In genomic region chr15:89799011-89799924, GRCh38 we compare ENCODE assay signal across 33 cellular contexts. TPM values are rescaled to one million over a fixed set of nuclear protein-coding genes. Genes with fewer than 3 reads are reported as not detected.
A peak's percentile ranks its signal among the peaks of the same experiment; 100 is the strongest.
DNase-seq lines count a peak whose midpoint lies in the region; ATAC-seq, FAIRE-seq and TF ChIP-seq lines count a peak whose summit lies in the region.
"Had no signal": no experiment of that assay in that cellular context is flagged by ENCODE, and none has a peak within 500 bp of the region (broad histone marks: within the 10 kb centered on the region; RNA-seq: fewer than 3 reads in every experiment).

No MANE protein-coding gene starts in this region.

- H3K9me3 ChIP-seq in HepG2 (ENCODE audit: low read length) (no peaks in the 10 kb centered on the region), right lobe of liver (no peaks in the 10 kb centered on the region)
- H3K9me3 ChIP-seq: gastrocnemius medialis, left lung, ovary, thoracic aorta, uterus had no signal

- H3K27me3 Mint-ChIP-seq in dendritic cell treated with granulocyte-macrophage colony-stimulating factor and Interleukin-4, amounts not matched to agents 40 ng/mL and 50 ng/mL, for 4 days: no peaks in the 10 kb centered on the region
- H3K27me3 Mint-ChIP-seq in type B pancreatic cell (peaks cover 6% of the 10 kb centered on the region), mesothelial cell of epicardium (ENCODE audit: low read depth) (no peaks in the 10 kb centered on the region)
- H3K27me3 Mint-ChIP-seq: stimulated activated naive CD8-positive, alpha-beta T cell treated with anti-CD3 and anti-CD28 coated beads, Interleukin-15, Interleukin-2, amounts not matched to agents 100 ng/mL and 50 ng/mL, for 24 hours had no signal

- H3K9me3 Mint-ChIP-seq in dendritic cell treated with granulocyte-macrophage colony-stimulating factor and Interleukin-4, amounts not matched to agents 40 ng/mL and 50 ng/mL, for 4 days: no peaks in the 10 kb centered on the region
- H3K9me3 Mint-ChIP-seq in type B pancreatic cell: no peaks in the 10 kb centered on the region
- peaks cover 3% of the 10 kb centered on the region for H3K9me3 Mint-ChIP-seq in mesothelial cell of epicardium
- H3K9me3 Mint-ChIP-seq: activated T-cell treated with anti-CD3 and anti-CD28 coated beads, Interleukin-2, amount 50 U/mL, for 4 hours; natural killer cell; WTC11 had no signal

- H3K36me3 ChIP-seq in HepG2 (replicated peaks in 1 of 2; ENCODE audit: control insufficient read depth in 1 of 2, insufficient read depth in 2 of 2, low read length in 2 of 2) (peaks cover 49 to 77% of the 10 kb centered on the region in 2 experiments), right lobe of liver (peaks cover 0 to 77% (median 42%) of the 10 kb centered on the region in 4 donors)
- H3K36me3 ChIP-seq: gastrocnemius medialis, ovary, thoracic aorta, uterus had no signal

- no peak for ATAC-seq in HepG2
- no peak for ATAC-seq in right lobe of liver
- no peak for ATAC-seq in GM21360 (IDR thresholded peaks at IDR 0.05; ENCODE audit: unreplicated experiment)
- ATAC-seq: activated CD8-positive, alpha-beta memory T cell treated with anti-CD3 and anti-CD28 coated beads, Interleukin-2, amount 10 ng/mL, durations not matched to agents 7 days and 5 days; activated T-cell treated with anti-CD3 and anti-CD28 coated beads, Interleukin-2, amount 50 U/mL, for 4 hours; CD8-positive, alpha-beta T cell; gastrocnemius medialis; K562; left lung; natural killer cell; WTC11 had no signal

- no TSS peak for BruUV-seq in HepG2 (replicated peaks; lab: Mats Ljungman, UMichigan)

- no peak for DNase-seq in HepG2 (ENCODE audit: low spot score)
- no peak for DNase-seq in right lobe of liver
- DNase-seq in myocyte (ENCODE audit: low read depth): peak; percentile 93
- DNase-seq in type B pancreatic cell (ENCODE audit: extremely low spot score, unreplicated experiment): no peak
- DNase-seq in Ammon's horn (ENCODE audit: low spot score): no peak
- DNase-seq in mesothelial cell of epicardium (ENCODE audit: low spot score in 2 of 2, unreplicated experiment in 2 of 2): no peak
- DNase-seq: activated CD8-positive, alpha-beta memory T cell treated with anti-CD3 and anti-CD28 coated beads, Interleukin-2, amount 10 ng/mL, durations not matched to agents 7 days and 5 days; activated gamma-delta T cell treated with Interleukin-2 at 50 U/mL for 16 hours; activated T-cell treated with anti-CD3 and anti-CD28 coated beads, Interleukin-2, amount 50 U/mL, for 4 hours; AML-193; CD8-positive, alpha-beta T cell; dorsolateral prefrontal cortex; gastrocnemius medialis; hippocampal formation; natural killer cell; NCI-H1105; NCI-H1930; NCI-H2171 treated with DMSO at 0.1 percent for 48 hours; NCI-H510A; ovary; uterus had no signal

- WGBS in HepG2 (ENCODE audit: low lambda C conversion rate): 97% methylated on average over 13 of the region's 20 CpGs
- WGBS in right lobe of liver (ENCODE audit: insufficient coverage, low coverage, low lambda C conversion rate, missing lambda C conversion rate): 84% methylated on average over 7 of the region's 20 CpGs

- H3K4me1 ChIP-seq in HepG2 (ENCODE audit: insufficient read depth, low read length): peaks cover 20% of the 10 kb centered on the region
- H3K4me1 ChIP-seq in right lobe of liver: peaks cover 0 to 33% (median 9%) of the 10 kb centered on the region in 4 donors
- H3K4me1 ChIP-seq: uterus had no signal

- H3K27ac Mint-ChIP-seq in dendritic cell treated with granulocyte-macrophage colony-stimulating factor and Interleukin-4, amounts not matched to agents 40 ng/mL and 50 ng/mL, for 4 days: peak overlapping the region; percentile 18
- H3K27ac Mint-ChIP-seq in type B pancreatic cell (no peak overlapping the region), mesothelial cell of epicardium (no peak overlapping the region)
- H3K27ac Mint-ChIP-seq: activated CD8-positive, alpha-beta memory T cell treated with anti-CD3 and anti-CD28 coated beads, Interleukin-2, amount 10 ng/mL, durations not matched to agents 7 days and 5 days; CD8-positive, alpha-beta T cell; natural killer cell; stimulated activated naive CD8-positive, alpha-beta T cell treated with anti-CD3 and anti-CD28 coated beads, Interleukin-15, Interleukin-2, amounts not matched to agents 100 ng/mL and 50 ng/mL, for 24 hours; WTC11 had no signal

- in situ Hi-C loops in HepG2 (cut with HindIII; ENCODE audit: extremely low pct_ligation_motif_present, low pct_unique_long_range_greater_than_20kb): no loop called here

- H3K79me2 ChIP-seq in HepG2 (ENCODE audit: insufficient read depth, low read length): no peaks in the 10 kb centered on the region

- no peaks in the 10 kb centered on the region for H4K20me1 ChIP-seq in HepG2 (ENCODE audit: insufficient read depth, low read length)

- H3K4me3 Mint-ChIP-seq in dendritic cell treated with granulocyte-macrophage colony-stimulating factor and Interleukin-4, amounts not matched to agents 40 ng/mL and 50 ng/mL, for 4 days: no peak overlapping the region
- H3K4me3 Mint-ChIP-seq in type B pancreatic cell (no peak overlapping the region), mesothelial cell of epicardium (no peak overlapping the region)
- H3K4me3 Mint-ChIP-seq: activated CD8-positive, alpha-beta memory T cell treated with anti-CD3 and anti-CD28 coated beads, Interleukin-2, amount 10 ng/mL, durations not matched to agents 7 days and 5 days; activated T-cell treated with anti-CD3 and anti-CD28 coated beads, Interleukin-2, amount 50 U/mL, for 4 hours; CD8-positive, alpha-beta T cell; central memory CD8-positive, alpha-beta T cell; natural killer cell; stimulated activated naive CD8-positive, alpha-beta T cell treated with anti-CD3 and anti-CD28 coated beads, Interleukin-15, Interleukin-2, amounts not matched to agents 100 ng/mL and 50 ng/mL, for 24 hours; WTC11 had no signal

- intact Hi-C loops in HepG2 (cut with micrococcal nuclease; ENCODE audit: unreplicated experiment) (no loop called here), right lobe of liver (cut with DNase I) (no loop called here)
- intact Hi-C loops in dendritic cell treated with granulocyte-macrophage colony-stimulating factor and Interleukin-4, amounts not matched to agents 40 ng/mL and 50 ng/mL, for 4 days (cut with micrococcal nuclease): no loop called here

- peaks cover 73% of the 10 kb centered on the region for H3K4me1 Mint-ChIP-seq in dendritic cell treated with granulocyte-macrophage colony-stimulating factor and Interleukin-4, amounts not matched to agents 40 ng/mL and 50 ng/mL, for 4 days (ENCODE audit: low read depth)
- peaks cover 12% of the 10 kb centered on the region for H3K4me1 Mint-ChIP-seq in type B pancreatic cell (ENCODE audit: unreplicated experiment)
- peaks cover 12% of the 10 kb centered on the region for H3K4me1 Mint-ChIP-seq in mesothelial cell of epicardium
- H3K4me1 Mint-ChIP-seq: activated CD8-positive, alpha-beta memory T cell treated with anti-CD3 and anti-CD28 coated beads, Interleukin-2, amount 10 ng/mL, durations not matched to agents 7 days and 5 days; central memory CD8-positive, alpha-beta T cell; WTC11 had no signal

- TF ChIP-seq CTCF in HepG2 (CRISPR knock-in tag; IDR thresholded peaks at IDR 0.05): no peak
- no peak for TF ChIP-seq CTCF in right lobe of liver (IDR thresholded peaks at IDR 0.05)
- TF ChIP-seq CTCF in type B pancreatic cell (conservative IDR thresholded peaks at IDR 0.05): no peak
- TF ChIP-seq CTCF in mesothelial cell of epicardium (IDR thresholded peaks at IDR 0.05; ENCODE audit: unreplicated experiment): no peak

- peaks cover 100% of the 10 kb centered on the region for H3K36me3 Mint-ChIP-seq in dendritic cell treated with granulocyte-macrophage colony-stimulating factor and Interleukin-4, amounts not matched to agents 40 ng/mL and 50 ng/mL, for 4 days (ENCODE audit: low read depth)
- no peaks in the 10 kb centered on the region for H3K36me3 Mint-ChIP-seq in type B pancreatic cell
- H3K36me3 Mint-ChIP-seq in mesothelial cell of epicardium: peaks cover 1% of the 10 kb centered on the region
- H3K36me3 Mint-ChIP-seq: activated CD8-positive, alpha-beta memory T cell treated with anti-CD3 and anti-CD28 coated beads, Interleukin-2, amount 10 ng/mL, durations not matched to agents 7 days and 5 days; CD8-positive, alpha-beta T cell; natural killer cell; WTC11 had no signal

- no peaks in the 10 kb centered on the region for H3K27me3 ChIP-seq in HepG2 (ENCODE audit: control insufficient read depth in 1 of 2, insufficient read depth in 2 of 2, low read length in 2 of 2)
- H3K27me3 ChIP-seq in right lobe of liver: no peaks in the 10 kb centered on the region
- H3K27me3 ChIP-seq: dorsolateral prefrontal cortex, gastrocnemius medialis, left lung, ovary, uterus had no signal

- H3K4me3 ChIP-seq in HepG2 (replicated peaks in 1 of 3; ENCODE audit: insufficient read depth in 1 of 3, low read depth in 2 of 3, low read length in 3 of 3): no peak overlapping the region
- H3K4me3 ChIP-seq in right lobe of liver: no peak overlapping the region
- H3K4me3 ChIP-seq: dorsolateral prefrontal cortex, gastrocnemius medialis, K562, left lung, ovary, thoracic aorta, uterus had no signal

- H2AFZ ChIP-seq in HepG2 (ENCODE audit: low read length): no peak overlapping the region

- H3K27ac ChIP-seq in HepG2 (ENCODE audit: extremely low read length, insufficient read depth, low read length) (no peak overlapping the region), right lobe of liver (no peak overlapping the region)
- H3K27ac ChIP-seq: dorsolateral prefrontal cortex, gastrocnemius medialis, left lung, ovary, thoracic aorta, uterus had no signal

- FAIRE-seq in HepG2 (lab: Jason Lieb, UNC): no peak
- FAIRE-seq: K562 had no signal

- no peak for TF ChIP-seq EP300 in HepG2 (IDR thresholded peaks at IDR 0.05; ENCODE audit: low read depth in 2 of 2, low read length in 2 of 2)
- no peak for TF ChIP-seq EP300 in HepG2 (CRISPR knock-in tag; IDR thresholded peaks at IDR 0.05; ENCODE audit: borderline replicate concordance)

- CTCF ChIA-PET in HepG2 (lab: Yijun Ruan, JAX; ENCODE audit: low intra/inter-chr PET ratio, low total read pairs): no interaction called here

- POLR2A ChIA-PET in HepG2 (lab: Yijun Ruan, JAX): interaction anchor here (2.0 kb wide), 1 partner anchor 13 kb away, joined by 5 read pairs; no protein-coding TSS in a partner anchor

- H3K4me2 ChIP-seq in HepG2 (ENCODE audit: low read depth, low read length): no peak overlapping the region

- no peak for TF ChIP-seq RAD21 in HepG2 (CRISPR knock-in tag; IDR thresholded peaks at IDR 0.05)

- TF ChIP-seq POLR2A in HepG2 (IDR thresholded peaks at IDR 0.05; ENCODE audit: insufficient read depth in 1 of 2, low read depth in 2 of 2, low read length in 2 of 2) (no peak; a peak in 1 of 4 replicates), right lobe of liver (IDR thresholded peaks at IDR 0.05) (no peak)

- no peak overlapping the region for H3K9ac ChIP-seq in HepG2 (ENCODE audit: insufficient read depth, low read depth, low read length)

RNA-seq across cellular contexts. Expression of gene ANPEP, which starts 15.4 kb away (rescaled TPM):
- total RNA-seq in HepG2 (2016; rRNA removed; fragmentation: Illumina TruSeq; extraction: Trizol): 34.6 and 60.4 TPM in 2 replicates
- total RNA-seq in HepG2 (2016; cell fraction: cytosol; rRNA removed; fragmentation: Illumina TruSeq; extraction: Trizol; ENCODE audit: low read depth): 15.6 and 16.8 TPM in 2 replicates
- total RNA-seq in HepG2 (2016; cell fraction: insoluble cytoplasmic fraction; rRNA removed; fragmentation: Illumina TruSeq; extraction: Trizol): 26.1 and 65.2 TPM in 2 replicates
- total RNA-seq in HepG2 (2016; cell fraction: membrane; rRNA removed; fragmentation: Illumina TruSeq; extraction: Trizol): 26.0 and 27.7 TPM in 2 replicates
- total RNA-seq in HepG2 (2016; cell fraction: nucleus; rRNA removed; fragmentation: Illumina TruSeq; extraction: Trizol): 86.6 and 113 TPM in 2 replicates
- 91.6 and 133 TPM in 2 replicates for polyA plus RNA-seq in HepG2 (2011; rRNA removed)
- 71.6 and 76.1 TPM in 2 replicates for polyA plus RNA-seq in HepG2 (2011; cell fraction: cytosol; rRNA removed)
- 264 and 286 TPM in 2 replicates for polyA plus RNA-seq in HepG2 (2011; cell fraction: nucleus; rRNA removed)
- 157 and 182 TPM in 2 replicates for polyA plus RNA-seq in HepG2 (2012)
- polyA plus RNA-seq in HepG2 (2016; cell fraction: cytosol; fragmentation: Illumina TruSeq; extraction: Trizol; ENCODE audit: low read depth): 14.0 and 14.9 TPM in 2 replicates
- 44.3 and 62.9 TPM in 2 replicates for polyA plus RNA-seq in HepG2 (2016; cell fraction: insoluble cytoplasmic fraction; fragmentation: Illumina TruSeq; extraction: Trizol; ENCODE audit: low read depth)
- 31.7 and 35.7 TPM in 2 replicates for polyA plus RNA-seq in HepG2 (2016; cell fraction: membrane; fragmentation: Illumina TruSeq; extraction: Trizol; ENCODE audit: low read depth)
- 327 and 338 TPM in 2 replicates for polyA plus RNA-seq in HepG2 (2016; cell fraction: nucleus; fragmentation: Illumina TruSeq; extraction: Trizol; ENCODE audit: insufficient read depth, low read depth)
- polyA minus RNA-seq in HepG2 (2011; rRNA and poly(A)+ RNA removed; ENCODE audit: low replicate concordance): 0.07 and 103 TPM in 2 replicates
- polyA minus RNA-seq in HepG2 (2011; cell fraction: cytosol; rRNA and poly(A)+ RNA removed): 60.8 and 79.8 TPM in 2 replicates
- 44.8 and 60.0 TPM in 2 replicates for polyA minus RNA-seq in HepG2 (2011; cell fraction: nucleus; rRNA and poly(A)+ RNA removed)
- total RNA-seq in right lobe of liver: 100 to 1,000 TPM; 204 to 386 (median 363) TPM
- total RNA-seq in myocyte: 6.2 and 6.6 TPM in 2 replicates
- polyA plus RNA-seq in myocyte (2012): 6.8 TPM
- total RNA-seq in type B pancreatic cell (ENCODE audit: low replicate concordance): 56.3 and 206 TPM in 2 replicates
- total RNA-seq in mesothelial cell of epicardium: 12.5 to 16.3 TPM (median 15.8 TPM) in 3 replicates
- total RNA-seq: SK-MEL-5 had no signal

RNA-seq across cellular contexts. Expression of gene MESP2, which starts 23.1 kb away (rescaled TPM):
- not detected in 2 replicates for total RNA-seq in HepG2 (2016; rRNA removed; fragmentation: Illumina TruSeq; extraction: Trizol)
- total RNA-seq in HepG2 (2016; cell fraction: cytosol; rRNA removed; fragmentation: Illumina TruSeq; extraction: Trizol; ENCODE audit: low read depth): not detected in 2 replicates
- 0.13 TPM in 1 of 2 replicates, not detected in the other for total RNA-seq in HepG2 (2016; cell fraction: insoluble cytoplasmic fraction; rRNA removed; fragmentation: Illumina TruSeq; extraction: Trizol)
- not detected in 2 replicates for total RNA-seq in HepG2 (2016; cell fraction: membrane; rRNA removed; fragmentation: Illumina TruSeq; extraction: Trizol)
- total RNA-seq in HepG2 (2016; cell fraction: nucleus; rRNA removed; fragmentation: Illumina TruSeq; extraction: Trizol): not detected in 2 replicates
- not detected in 2 replicates for polyA plus RNA-seq in HepG2 (2011; rRNA removed)
- not detected in 2 replicates for polyA plus RNA-seq in HepG2 (2011; cell fraction: cytosol; rRNA removed)
- polyA plus RNA-seq in HepG2 (2011; cell fraction: nucleus; rRNA removed): not detected in 2 replicates
- not detected in 2 replicates for polyA plus RNA-seq in HepG2 (2012)
- polyA plus RNA-seq in HepG2 (2016; cell fraction: cytosol; fragmentation: Illumina TruSeq; extraction: Trizol; ENCODE audit: low read depth): not detected in 2 replicates
- not detected in 2 replicates for polyA plus RNA-seq in HepG2 (2016; cell fraction: insoluble cytoplasmic fraction; fragmentation: Illumina TruSeq; extraction: Trizol; ENCODE audit: low read depth)
- polyA plus RNA-seq in HepG2 (2016; cell fraction: membrane; fragmentation: Illumina TruSeq; extraction: Trizol; ENCODE audit: low read depth): not detected in 2 replicates
- polyA plus RNA-seq in HepG2 (2016; cell fraction: nucleus; fragmentation: Illumina TruSeq; extraction: Trizol; ENCODE audit: insufficient read depth, low read depth): not detected in 2 replicates
- not detected in 2 replicates for polyA minus RNA-seq in HepG2 (2011; rRNA and poly(A)+ RNA removed; ENCODE audit: low replicate concordance)
- not detected in 2 replicates for polyA minus RNA-seq in HepG2 (2011; cell fraction: cytosol; rRNA and poly(A)+ RNA removed)
- not detected in 2 replicates for polyA minus RNA-seq in HepG2 (2011; cell fraction: nucleus; rRNA and poly(A)+ RNA removed)
- total RNA-seq in right lobe of liver: under 1 TPM in 1 of 6 experiments, not detected in 5; 0.12 TPM
- total RNA-seq in myocyte: 0.24 and 0.42 TPM in 2 replicates
- polyA plus RNA-seq in myocyte (2012): 0.08 TPM
- total RNA-seq in type B pancreatic cell (ENCODE audit: low replicate concordance): not detected in 2 replicates
- 0.29 TPM in 1 of 3 replicates, not detected in the others for total RNA-seq in mesothelial cell of epicardium
- total RNA-seq: activated CD8-positive, alpha-beta memory T cell treated with anti-CD3 and anti-CD28 coated beads, Interleukin-2, amount 10 ng/mL, durations not matched to agents 7 days and 5 days; activated T-cell treated with anti-CD3 and anti-CD28 coated beads, Interleukin-2, amount 50 U/mL, for 4 hours; CD8-positive, alpha-beta T cell; gastrocnemius medialis; HT1080; natural killer cell; ovary; skeletal muscle tissue; T-helper 1 cell treated with Interleukin-12 subunit alpha and Interleukin-12 subunit beta and Interleukin-4 antibody, amounts not matched to agents 30 ng/mL and 1 ng/mL, for 36 hours had no signal

RNA-seq across cellular contexts. Expression of gene MESP1, which starts 48.2 kb away (rescaled TPM):
- total RNA-seq in HepG2 (2016; rRNA removed; fragmentation: Illumina TruSeq; extraction: Trizol) (not detected in 2 replicates), right lobe of liver (1 to 10 TPM in 5 of 6 experiments, under 1 TPM in 1; 0.86 to 3.0 (median 2.1) TPM), myocyte (0.75 and 1.0 TPM in 2 replicates), type B pancreatic cell (ENCODE audit: low replicate concordance) (2.1 and 2.2 TPM in 2 replicates), mesothelial cell of epicardium (0.18 to 0.89 TPM in 2 of 3 replicates, not detected in the other)
- 0.09 TPM in 1 of 2 replicates, not detected in the other for total RNA-seq in HepG2 (2016; cell fraction: cytosol; rRNA removed; fragmentation: Illumina TruSeq; extraction: Trizol; ENCODE audit: low read depth)
- total RNA-seq in HepG2 (2016; cell fraction: insoluble cytoplasmic fraction; rRNA removed; fragmentation: Illumina TruSeq; extraction: Trizol): not detected in 2 replicates
- total RNA-seq in HepG2 (2016; cell fraction: membrane; rRNA removed; fragmentation: Illumina TruSeq; extraction: Trizol): not detected in 2 replicates
- total RNA-seq in HepG2 (2016; cell fraction: nucleus; rRNA removed; fragmentation: Illumina TruSeq; extraction: Trizol): not detected in 2 replicates
- polyA plus RNA-seq in HepG2 (2011; rRNA removed): not detected in 2 replicates
- not detected in 2 replicates for polyA plus RNA-seq in HepG2 (2011; cell fraction: cytosol; rRNA removed)
- polyA plus RNA-seq in HepG2 (2011; cell fraction: nucleus; rRNA removed): not detected in 2 replicates
- polyA plus RNA-seq in HepG2 (2012): not detected in 2 replicates
- 0.09 TPM in 1 of 2 replicates, not detected in the other for polyA plus RNA-seq in HepG2 (2016; cell fraction: cytosol; fragmentation: Illumina TruSeq; extraction: Trizol; ENCODE audit: low read depth)
- polyA plus RNA-seq in HepG2 (2016; cell fraction: insoluble cytoplasmic fraction; fragmentation: Illumina TruSeq; extraction: Trizol; ENCODE audit: low read depth): not detected in 2 replicates
- not detected in 2 replicates for polyA plus RNA-seq in HepG2 (2016; cell fraction: membrane; fragmentation: Illumina TruSeq; extraction: Trizol; ENCODE audit: low read depth)
- not detected in 2 replicates for polyA plus RNA-seq in HepG2 (2016; cell fraction: nucleus; fragmentation: Illumina TruSeq; extraction: Trizol; ENCODE audit: insufficient read depth, low read depth)
- 1.7 TPM in 1 of 2 replicates, not detected in the other for polyA minus RNA-seq in HepG2 (2011; rRNA and poly(A)+ RNA removed; ENCODE audit: low replicate concordance)
- polyA minus RNA-seq in HepG2 (2011; cell fraction: cytosol; rRNA and poly(A)+ RNA removed): 1.3 TPM in 1 of 2 replicates, not detected in the other
- polyA minus RNA-seq in HepG2 (2011; cell fraction: nucleus; rRNA and poly(A)+ RNA removed): 0.26 TPM in 1 of 2 replicates, not detected in the other
- 1.8 TPM for polyA plus RNA-seq in myocyte (2012)
